15 cellular contexts compared by ENCODE assay signal in genomic region chr17:35218901-35219300, GRCh38. TPM values are rescaled to one million over a fixed set of nuclear protein-coding genes. Genes with fewer than 3 reads are reported as not detected.
DNase-seq lines count a peak whose midpoint lies in the region; ATAC-seq and TF ChIP-seq lines count a peak whose summit lies in the region.
"Had no signal": no experiment of that assay in that cellular context is flagged by ENCODE, and none has a peak within 500 bp of the region (broad histone marks: within the 10 kb centered on the region; RNA-seq: fewer than 3 reads in every experiment).

No MANE protein-coding gene starts in this region.

- no peaks in the 10 kb centered on the region for H3K36me3 ChIP-seq in suprapubic skin
- H3K36me3 ChIP-seq: esophagus squamous epithelium, uterus had no signal

- H3K27me3 ChIP-seq in suprapubic skin, result peaks cover 4% of the 10 kb centered on the region
- H3K27me3 ChIP-seq: uterus had no signal

- H3K4me1 ChIP-seq in suprapubic skin, result no peaks in the 10 kb centered on the region
- H3K4me1 ChIP-seq: uterus had no signal

- H3K4me1 Mint-ChIP-seq in activated naive CD4-positive, alpha-beta T cell treated with anti-CD3 and anti-CD28 coated beads, Interleukin-2, amount 10 ng/mL, durations not matched to agents 7 days and 5 days, result peaks cover 70% of the 10 kb centered on the region
- H3K4me1 Mint-ChIP-seq in central memory CD8-positive, alpha-beta T cell, result peaks cover 56% of the 10 kb centered on the region
- peaks cover 43% of the 10 kb centered on the region for H3K4me1 Mint-ChIP-seq in stimulated activated effector memory CD8-positive, alpha-beta T cell treated with anti-CD3 and anti-CD28 coated beads, Interleukin-12 subunit alpha, Interleukin-12 subunit beta, amount 100 ng/mL, for 72 hours

- peaks cover 34% of the 10 kb centered on the region for H3K36me3 Mint-ChIP-seq in activated naive CD4-positive, alpha-beta T cell treated with anti-CD3 and anti-CD28 coated beads, Interleukin-2, amount 10 ng/mL, durations not matched to agents 7 days and 5 days
- peaks cover 13% of the 10 kb centered on the region for H3K36me3 Mint-ChIP-seq in central memory CD8-positive, alpha-beta T cell (ENCODE audit: insufficient read depth)
- no peaks in the 10 kb centered on the region for H3K36me3 Mint-ChIP-seq in stimulated activated effector memory CD8-positive, alpha-beta T cell treated with anti-CD3 and anti-CD28 coated beads, Interleukin-12 subunit alpha, Interleukin-12 subunit beta, amount 100 ng/mL, for 72 hours

- peak overlapping the region; percentile 63 for H3K4me3 Mint-ChIP-seq in activated naive CD4-positive, alpha-beta T cell treated with anti-CD3 and anti-CD28 coated beads, Interleukin-2, amount 10 ng/mL, durations not matched to agents 7 days and 5 days
- peak overlapping the region; percentile 56 for H3K4me3 Mint-ChIP-seq in central memory CD8-positive, alpha-beta T cell
- H3K4me3 Mint-ChIP-seq in stimulated activated effector memory CD8-positive, alpha-beta T cell treated with anti-CD3 and anti-CD28 coated beads, Interleukin-12 subunit alpha, Interleukin-12 subunit beta, amount 100 ng/mL, for 72 hours, result peak overlapping the region; percentile 53

- TF ChIP-seq POLR2A in suprapubic skin (IDR thresholded peaks at IDR 0.05), result no peak

- no peak for TF ChIP-seq CTCF in suprapubic skin (IDR thresholded peaks at IDR 0.05)

- WGBS in suprapubic skin, result 73% methylated on average over 2 of the region's 2 CpGs

- peak overlapping the region; percentile 96 for H3K27ac Mint-ChIP-seq in activated naive CD4-positive, alpha-beta T cell treated with anti-CD3 and anti-CD28 coated beads, Interleukin-2, amount 10 ng/mL, durations not matched to agents 7 days and 5 days
- peak overlapping the region; percentile 88 for H3K27ac Mint-ChIP-seq in central memory CD8-positive, alpha-beta T cell (ENCODE audit: low read depth)
- peak overlapping the region; percentile 79 for H3K27ac Mint-ChIP-seq in stimulated activated effector memory CD8-positive, alpha-beta T cell treated with anti-CD3 and anti-CD28 coated beads, Interleukin-12 subunit alpha, Interleukin-12 subunit beta, amount 100 ng/mL, for 72 hours

- peaks cover 13% of the 10 kb centered on the region for H3K9me3 Mint-ChIP-seq in activated naive CD4-positive, alpha-beta T cell treated with anti-CD3 and anti-CD28 coated beads, Interleukin-2, amount 10 ng/mL, durations not matched to agents 7 days and 5 days
- H3K9me3 Mint-ChIP-seq in central memory CD8-positive, alpha-beta T cell, result peaks cover 10% of the 10 kb centered on the region
- H3K9me3 Mint-ChIP-seq in stimulated activated effector memory CD8-positive, alpha-beta T cell treated with anti-CD3 and anti-CD28 coated beads, Interleukin-12 subunit alpha, Interleukin-12 subunit beta, amount 100 ng/mL, for 72 hours, result peaks cover 4% of the 10 kb centered on the region

- TF ChIP-seq EP300 in suprapubic skin (IDR thresholded peaks at IDR 0.05), result no peak

- CTCF ChIA-PET in activated naive CD4-positive, alpha-beta T cell treated with anti-CD3 and anti-CD28 coated beads, Interleukin-2, amount 10 ng/mL, durations not matched to agents 7 days and 5 days (lab: Charles Lee), result interaction anchor here (0.6 to 1.0 kb wide), 3 partner anchors 10 to 22 kb away, joined by 3 to 5 read pairs (median 3); no protein-coding TSS in a partner anchor

- no peaks in the 10 kb centered on the region for H3K27me3 Mint-ChIP-seq in activated naive CD4-positive, alpha-beta T cell treated with anti-CD3 and anti-CD28 coated beads, Interleukin-2, amount 10 ng/mL, durations not matched to agents 7 days and 5 days
- no peaks in the 10 kb centered on the region for H3K27me3 Mint-ChIP-seq in central memory CD8-positive, alpha-beta T cell

- H3K4me3 ChIP-seq in suprapubic skin, result no peak overlapping the region
- H3K4me3 ChIP-seq: esophagus squamous epithelium, uterus had no signal

- H3K27ac ChIP-seq in suprapubic skin, result no peak overlapping the region

- DNase-seq in activated naive CD4-positive, alpha-beta T cell treated with anti-CD3 and anti-CD28 coated beads, Interleukin-2, amount 10 ng/mL, durations not matched to agents 7 days and 5 days, result no peak
- no peak for DNase-seq in activated naive CD4-positive, alpha-beta T cell (lab: John Stamatoyannopoulos, UW)
- DNase-seq in NOMO-1 (lab: John Stamatoyannopoulos, UW; ENCODE audit: unreplicated experiment in 2 of 2) (peak; percentile 58 to 82), suprapubic skin (ENCODE audit: low spot score in 2 of 2) (no peak)
- DNase-seq in central memory CD8-positive, alpha-beta T cell (ENCODE audit: low spot score in 2 of 2), result no peak
- no peak for DNase-seq in stimulated activated effector memory CD8-positive, alpha-beta T cell treated with anti-CD3 and anti-CD28 coated beads, Interleukin-12 subunit alpha, Interleukin-12 subunit beta, amount 100 ng/mL, for 72 hours (ENCODE audit: low spot score in 2 of 2)
- DNase-seq: esophagus squamous epithelium, NCI-H1436, NCI-H446, uterus had no signal

- ATAC-seq in central memory CD8-positive, alpha-beta T cell (replicated peaks; ENCODE audit: extremely low read depth, poor library complexity, severe bottlenecking), result no peak
- no peak for ATAC-seq in stimulated activated effector memory CD8-positive, alpha-beta T cell treated with anti-CD3 and anti-CD28 coated beads, Interleukin-12 subunit alpha, Interleukin-12 subunit beta, amount 100 ng/mL, for 72 hours
- ATAC-seq in HG02678 (IDR thresholded peaks at IDR 0.05; ENCODE audit: unreplicated experiment) (no peak), HG02885 (IDR thresholded peaks at IDR 0.05; ENCODE audit: poor library complexity, unreplicated experiment) (no peak)

- no peaks in the 10 kb centered on the region for H3K9me3 ChIP-seq in suprapubic skin
- H3K9me3 ChIP-seq: uterus had no signal

RNA-seq across cellular contexts. Expression of gene SLFN5, which starts 24.0 kb away (rescaled TPM):
- total RNA-seq in suprapubic skin, result 10 to 100 TPM in 2 of 4 donors, 1 to 10 TPM in 2; 4.9 to 17.9 (median 9.1) TPM

RNA-seq across cellular contexts. Expression of gene SLC35G3, which starts 24.7 kb away (rescaled TPM):
- not detected for total RNA-seq in suprapubic skin
- total RNA-seq: esophagus squamous epithelium; mesenteric fat pad; osteoblast; T-helper 1 cell treated with Interleukin-12 subunit alpha and Interleukin-12 subunit beta and Interleukin-4 antibody, amounts not matched to agents 30 ng/mL and 1 ng/mL, for 36 hours; uterus had no signal

Comparison
In these comparisons a context has a peak if more than half of its experiments do, and no peak if none do; other contexts are left out.
1. DNase-seq: peak in NOMO-1 (2 of 2); none in activated naive CD4-positive, alpha-beta T cell treated with anti-CD3 and anti-CD28 coated beads, Interleukin-2, amount 10 ng/mL, durations not matched to agents 7 days and 5 days (single experiment), activated naive CD4-positive, alpha-beta T cell (0 of 4), central memory CD8-positive, alpha-beta T cell (0 of 2), stimulated activated effector memory CD8-positive, alpha-beta T cell treated with anti-CD3 and anti-CD28 coated beads, Interleukin-12 subunit alpha, Interleukin-12 subunit beta, amount 100 ng/mL, for 72 hours (0 of 2) and suprapubic skin (0 of 2).
2. Peak in every context shown above with its lines, with median percentiles within 50 percentile points of each other: H3K27ac Mint-ChIP-seq and H3K4me3 Mint-ChIP-seq.